Comparison of ENCODE assay signal across 8 cellular contexts in genomic region chr13:112689498-112690241, GRCh38. TPM values are rescaled to one million over a fixed set of nuclear protein-coding genes. Genes with fewer than 3 reads are reported as not detected.
DNase-seq lines count a peak whose midpoint lies in the region; ATAC-seq, FAIRE-seq and TF ChIP-seq lines count a peak whose summit lies in the region.

Gene ATP11A, plus strand, starts transcription at chr13:112690038. Its CDS starts 379 bp downstream, at chr13:112690417.

- H3K4me1 ChIP-seq in mammary epithelial cell (ENCODE audit: insufficient read depth, low read length) (peaks cover 9% of the 10 kb centered on the region), small intestine (ENCODE audit: control insufficient read depth in 2 of 2, insufficient read depth in 1 of 2, low read depth in 1 of 2, low read length in 1 of 2) (peaks cover 3 to 5% of the 10 kb centered on the region in 2 donors)

- H3K36me3 Mint-ChIP-seq in WTC11 = no peaks in the 10 kb centered on the region

- peak within 1 kb of the TSS; percentile 82 for H3K4me3 Mint-ChIP-seq in WTC11

- no peaks in the 10 kb centered on the region for H3K36me3 ChIP-seq in mammary epithelial cell (ENCODE audit: insufficient read depth, low read length)
- no peaks in the 10 kb centered on the region for H3K36me3 ChIP-seq in small intestine (ENCODE audit: control insufficient read depth in 2 of 2, insufficient read depth in 2 of 2, low read length in 2 of 2)

- H3K4me3 ChIP-seq in mammary epithelial cell (replicated peaks in 1 of 3; ENCODE audit: insufficient read depth in 1 of 3, low read depth in 2 of 3, low read length in 3 of 3) (peak within 1 kb of the TSS; percentile 73 to 92 (median 75)), small intestine (ENCODE audit: low read depth in 1 of 2, low read length in 2 of 2) (peak within 1 kb of the TSS; percentile 63 to 82)

- intact Hi-C loops in mammary epithelial cell (cut with micrococcal nuclease) = loop anchor here (1.0 to 2.0 kb wide), 3 partner anchors 22 to 185 kb away; no protein-coding TSS in a partner anchor

- H3K27ac Mint-ChIP-seq in WTC11 = peak within 1 kb of the TSS; percentile 76

- no peaks in the 10 kb centered on the region for H4K20me1 ChIP-seq in mammary epithelial cell (ENCODE audit: insufficient read depth, low read length)

- H2AFZ ChIP-seq in mammary epithelial cell (ENCODE audit: low read depth, low read length) = peak within 1 kb of the TSS; percentile 93

- CTCF ChIA-PET in WTC11 (lab: Charles Lee) (interaction anchor here (0.6 to 1.3 kb wide), 4 partner anchors 22 to 94 kb away, joined by 3 to 4 read pairs (median 3); no protein-coding TSS in a partner anchor), mammary epithelial cell (lab: Charles Lee; ENCODE audit: low non-redundant PET) (no interaction called here)

- ATAC-seq in HG02981 (IDR thresholded peaks at IDR 0.05; ENCODE audit: unreplicated experiment) (peak; percentile 71), WTC11 (peak; percentile 81)

- BruUV-seq in mammary epithelial cell (replicated peaks; lab: Mats Ljungman, UMichigan) = no TSS peak

- no peaks in the 10 kb centered on the region for H3K9me3 Mint-ChIP-seq in WTC11

- H3K27me3 Mint-ChIP-seq in WTC11 (ENCODE audit: low read depth) = no peaks in the 10 kb centered on the region; the same call in none of the 2 replicates

- H3K4me2 ChIP-seq in mammary epithelial cell (ENCODE audit: insufficient read depth, low read depth, low read length) = peak within 1 kb of the TSS; percentile 92

- 8% methylated on average over 19 of the region's 86 CpGs for WGBS in mammary epithelial cell (ENCODE audit: low coverage, missing lambda C conversion rate)
- WGBS in small intestine, 3 donors = 0 to 1% (median 1%) methylated on average over 53 to 86 of the region's 86 CpGs

- peak within 1 kb of the TSS; percentile 51 for H3K27ac ChIP-seq in mammary epithelial cell (ENCODE audit: insufficient read depth, low read depth, low read length)
- peak within 1 kb of the TSS; percentile 88 to 91 for H3K27ac ChIP-seq in small intestine (ENCODE audit: low read depth in 1 of 2, low read length in 1 of 2)

- dilution Hi-C loops in mammary epithelial cell (cut with HindIII; ENCODE audit: low sequenced_read_pairs) = loop anchor here (5.0 kb wide), 2 partner anchors 57 to 68 kb away; no protein-coding TSS in a partner anchor

- peaks cover 28% of the 10 kb centered on the region for H3K79me2 ChIP-seq in mammary epithelial cell (ENCODE audit: insufficient read depth, low read length)

- in situ Hi-C loops in mammary epithelial cell (cut with MboI; ENCODE audit: low sequenced_read_pairs in 2 of 2) = no loop called here

- H3K27me3 ChIP-seq in mammary epithelial cell (ENCODE audit: insufficient read depth, low read length) (no peaks in the 10 kb centered on the region), small intestine (ENCODE audit: control insufficient read depth in 2 of 2, insufficient read depth in 2 of 2, low read length in 2 of 2) (no peaks in the 10 kb centered on the region)

- POLR2A ChIA-PET in WTC11 (lab: Charles Lee) = interaction anchor here (1.0 kb wide), 1 partner anchor 16 kb away, joined by 3 read pairs; no protein-coding TSS in a partner anchor

- peak; percentile 95 for DNase-seq in NK-92 treated with Interleukin-12 subunit alpha and Interleukin-12 subunit beta, amount 100 ng/mL, for 24 hours (lab: John Stamatoyannopoulos, UW)
- DNase-seq in NK-92 (lab: John Stamatoyannopoulos, UW; ENCODE audit: unreplicated experiment) = no peak
- DNase-seq in NCI-H2107 (lab: John Stamatoyannopoulos, UW) = peak; percentile 73
- peak; percentile 81 for DNase-seq in WTC11 (ENCODE audit: low spot score)
- DNase-seq in mammary epithelial cell = peak; percentile 86
- peak; percentile 96 for DNase-seq in iPS-NIHi7 (ENCODE audit: extremely low spot score)
- peak; percentile 89 for DNase-seq in small intestine

- peaks cover 53% of the 10 kb centered on the region for H3K4me1 Mint-ChIP-seq in WTC11

- no peak for TF ChIP-seq CTCF in WTC11 (IDR thresholded peaks at IDR 0.05)
- TF ChIP-seq CTCF in mammary epithelial cell (conservative IDR thresholded peaks at IDR 0.05 in 1 of 2, IDR thresholded peaks at IDR 0.05 in 1 of 2; ENCODE audit: extremely low read depth in 1 of 2, insufficient read depth in 1 of 2, low read depth in 1 of 2, low read length in 2 of 2) = no peak

- peak within 1 kb of the TSS; percentile 62 for H3K9ac ChIP-seq in mammary epithelial cell (ENCODE audit: insufficient read depth, low read length)

- H3K9me3 ChIP-seq in mammary epithelial cell (replicated peaks; ENCODE audit: insufficient read depth, low read length) (no peaks in the 10 kb centered on the region), small intestine (ENCODE audit: control insufficient read depth, low read depth) (no peaks in the 10 kb centered on the region)

- FAIRE-seq in small intestine (lab: Jason Lieb, UNC) = no peak

TF ChIP-seq in WTC11, 78 proteins besides CTCF, POLR2A, EP300 and RAD21 (continues in another document):
- no peak for TF ChIP-seq ATF6 (CRISPR knock-in tag; IDR thresholded peaks at IDR 0.05)
- no peak for TF ChIP-seq E2F4 (CRISPR knock-in tag; IDR thresholded peaks at IDR 0.05; ENCODE audit: borderline replicate concordance, low read depth)
- peak; percentile 50; the same call in 1 of the 2 replicates for TF ChIP-seq STAT6 (CRISPR knock-in tag; conservative IDR thresholded peaks at IDR 0.05; ENCODE audit: low read depth)
- TF ChIP-seq OVOL2 (CRISPR knock-in tag; IDR thresholded peaks at IDR 0.05; ENCODE audit: borderline replicate concordance) = no peak
- TF ChIP-seq, protein P1, sequence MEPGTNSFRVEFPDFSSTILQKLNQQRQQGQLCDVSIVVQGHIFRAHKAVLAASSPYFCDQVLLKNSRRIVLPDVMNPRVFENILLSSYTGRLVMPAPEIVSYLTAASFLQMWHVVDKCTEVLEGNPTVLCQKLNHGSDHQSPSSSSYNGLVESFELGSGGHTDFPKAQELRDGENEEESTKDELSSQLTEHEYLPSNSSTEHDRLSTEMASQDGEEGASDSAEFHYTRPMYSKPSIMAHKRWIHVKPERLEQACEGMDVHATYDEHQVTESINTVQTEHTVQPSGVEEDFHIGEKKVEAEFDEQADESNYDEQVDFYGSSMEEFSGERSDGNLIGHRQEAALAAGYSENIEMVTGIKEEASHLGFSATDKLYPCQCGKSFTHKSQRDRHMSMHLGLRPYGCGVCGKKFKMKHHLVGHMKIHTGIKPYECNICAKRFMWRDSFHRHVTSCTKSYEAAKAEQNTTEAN (CRISPR knock-in tag; IDR thresholded peaks at IDR 0.05) = no peak
- TF ChIP-seq MLX (CRISPR knock-in tag; IDR thresholded peaks at IDR 0.05) = no peak
- 0 out of 2 replicates have a peak, but pooled peaks have one; percentile 57 for TF ChIP-seq NR3C1 (CRISPR knock-in tag; conservative IDR thresholded peaks at IDR 0.05; ENCODE audit: low read depth)
- no peak for TF ChIP-seq CREB1 (CRISPR knock-in tag; IDR thresholded peaks at IDR 0.05)
- TF ChIP-seq ETV6 (CRISPR knock-in tag; IDR thresholded peaks at IDR 0.05) = peak; percentile 5; the same call in 1 of the 2 replicates

RNA-seq across cellular contexts. Expression of gene ATP11A, which starts in this region (rescaled TPM):
- 100 to 133 TPM (median 126 TPM) in 3 replicates for total RNA-seq in WTC11 (2021)
- 10 to 100 TPM; 13.2 to 36.9 TPM for total RNA-seq in mammary epithelial cell
- polyA plus RNA-seq in mammary epithelial cell = 3.5 TPM
- polyA minus RNA-seq in mammary epithelial cell = 38.6 TPM
- 10 to 100 TPM in 1 of 3 donors, 1 to 10 TPM in 2; 3.2 to 15.1 (median 4.0) TPM for polyA plus RNA-seq in small intestine
